In the genomic region with DNA sequence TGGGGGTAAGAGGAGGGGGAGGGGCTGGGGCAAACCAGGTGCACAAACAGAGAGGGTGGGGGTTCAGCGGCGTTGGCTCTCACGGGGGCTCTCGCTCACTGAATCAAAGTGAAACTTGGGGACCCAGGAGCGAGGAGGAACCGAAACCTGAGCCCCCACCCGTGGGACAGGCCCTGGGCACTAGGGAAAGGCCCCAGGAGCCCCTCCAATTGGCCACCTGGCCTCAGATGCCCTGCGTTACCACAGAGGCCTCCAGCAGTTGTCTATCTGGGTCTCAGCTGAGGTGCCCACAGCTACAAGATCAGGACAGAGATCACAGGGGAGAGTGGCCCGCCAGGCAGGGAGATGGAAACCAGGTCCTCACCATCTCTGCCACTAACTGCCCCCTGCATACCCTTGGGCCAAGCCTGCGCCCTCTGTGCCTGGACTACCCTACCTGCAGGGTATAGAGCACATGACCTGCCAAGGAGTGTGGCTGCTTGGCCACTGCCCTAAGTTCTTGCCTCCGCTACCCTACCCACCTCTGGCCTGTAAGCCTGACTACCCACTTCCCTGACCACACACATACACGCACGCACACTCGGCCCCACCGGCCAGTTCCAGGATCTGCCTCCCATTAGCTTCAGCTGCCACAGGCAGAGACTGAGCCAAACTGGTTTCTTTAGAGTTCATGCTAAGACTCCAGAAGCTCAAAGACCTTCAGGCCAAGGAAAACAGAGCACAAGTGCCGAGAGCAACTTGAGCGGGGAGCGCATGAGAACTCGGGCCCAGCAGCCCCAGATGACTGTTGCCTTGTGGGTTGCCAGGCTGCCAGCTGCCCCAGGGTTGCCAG, we compare ENCODE assay signal across 11 cellular contexts. TPM values are rescaled to one million over a fixed set of nuclear protein-coding genes. Genes with fewer than 3 reads are reported as not detected.
DNase-seq lines count a peak whose midpoint lies in the region; ATAC-seq lines count a peak whose summit lies in the region.
"Had no signal": no experiment of that assay in that cellular context is flagged by ENCODE, and none has a peak within 500 bp of the region (broad histone marks: within the 10 kb centered on the region; RNA-seq: fewer than 3 reads in every experiment).

No MANE protein-coding gene starts in this region.

- H3K4me3 ChIP-seq in BLaER1 (peak overlapping the region; percentile 45), H7 (ENCODE audit: insufficient read depth, low read depth, low read length) (no peak overlapping the region), MG63 (no peak overlapping the region)

- H3K9ac ChIP-seq in BLaER1: peak overlapping the region; percentile 71

- peak overlapping the region; percentile 85 for H3K27ac ChIP-seq in BLaER1

- H3K36me3 ChIP-seq in BLaER1 (peaks cover 90% of the 10 kb centered on the region), H7 (replicated peaks; ENCODE audit: control insufficient read depth, insufficient read depth, low read length) (no peaks in the 10 kb centered on the region), MG63 (no peaks in the 10 kb centered on the region)

- peak; percentile 60 for ATAC-seq in GM19025 (IDR thresholded peaks at IDR 0.05; ENCODE audit: low read depth, unreplicated experiment)
- peak; percentile 41 for ATAC-seq in HG02623 (IDR thresholded peaks at IDR 0.05; ENCODE audit: unreplicated experiment)
- peak; percentile 34 for ATAC-seq in HG03565 (IDR thresholded peaks at IDR 0.05; ENCODE audit: unreplicated experiment)

- H3K4me2 ChIP-seq in BLaER1: peak overlapping the region; percentile 93

- peaks cover 14% of the 10 kb centered on the region for H3K27me3 ChIP-seq in BLaER1
- peaks cover 16% of the 10 kb centered on the region for H3K27me3 ChIP-seq in H7 (ENCODE audit: control insufficient read depth, insufficient read depth, low read length)
- H3K27me3 ChIP-seq in MG63: no peaks in the 10 kb centered on the region

- peaks cover 70% of the 10 kb centered on the region for H3K4me1 ChIP-seq in BLaER1

- H4K20me1 ChIP-seq in BLaER1: peaks cover 100% of the 10 kb centered on the region

- no peak for DNase-seq in nucleus accumbens (lab: John Stamatoyannopoulos, UW)
- no peak for DNase-seq in H7
- no peak for DNase-seq in MG63
- DNase-seq in NOMO-1 treated with dmso at 0.1 percent for 144 hours (lab: John Stamatoyannopoulos, UW; ENCODE audit: unreplicated experiment): no peak
- DNase-seq: activated T-cell treated with anti-CD3 and anti-CD28 coated beads for 4 hours, SIG-M5 had no signal

- H3K9me3 ChIP-seq in BLaER1: 0 out of 2 replicates have a peak, but pooled peaks cover 6% of the 10 kb centered on the region
- H3K9me3 ChIP-seq in MG63: peaks cover 4% of the 10 kb centered on the region; the same call in 1 of the 2 replicates

RNA-seq across cellular contexts. Expression of gene PAX5, which starts 39.9 kb away (rescaled TPM):
- 1.7 and 4.7 TPM in 2 replicates for total RNA-seq in H7 (2014; rRNA removed; shearing (Covaris generic))
- not detected in 2 replicates for total RNA-seq in MG63 (2014; rRNA removed; shearing (Covaris generic); ENCODE audit: low replicate concordance)
- total RNA-seq: dermis microvascular lymphatic vessel endothelial cell had no signal
